ENCODE assay signal across 14 cellular contexts in the genomic region with DNA sequence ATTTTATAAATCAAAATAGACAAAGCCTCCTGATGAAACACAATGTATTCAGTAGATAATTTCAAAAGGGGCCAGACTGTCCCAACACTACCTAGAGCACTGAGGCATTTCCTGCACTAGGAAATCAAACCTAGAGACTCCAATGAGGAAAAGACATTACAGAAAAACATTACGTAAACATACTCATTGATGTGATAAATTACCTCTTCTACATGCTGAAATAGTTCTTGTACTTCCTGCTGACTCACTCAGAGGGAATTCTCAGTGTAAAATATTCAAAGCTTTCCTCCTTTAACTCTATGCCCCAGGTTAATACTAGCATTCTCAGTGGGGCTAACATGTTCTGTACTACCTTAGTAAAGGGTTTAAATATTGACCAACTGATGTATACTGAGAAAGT.
DNase-seq lines count a peak whose midpoint lies in the region; ATAC-seq and TF ChIP-seq lines count a peak whose summit lies in the region.
"Had no signal": no experiment of that assay in that cellular context is flagged by ENCODE, and none has a peak within 500 bp of the region (broad histone marks: within the 10 kb centered on the region; RNA-seq: fewer than 3 reads in every experiment).

No MANE protein-coding gene starts in this region.

- H3K9me3 ChIP-seq in lung (ENCODE audit: control insufficient read depth in 2 of 2, insufficient read depth in 1 of 2, low read length in 1 of 2) = peaks cover 0 to 3% of the 10 kb centered on the region in 2 donors
- H3K9me3 ChIP-seq: heart left ventricle had no signal

- no peaks in the 10 kb centered on the region for H3K36me3 ChIP-seq in lung (ENCODE audit: control insufficient read depth in 2 of 2, insufficient read depth in 2 of 2, low read length in 2 of 2)
- H3K36me3 ChIP-seq: heart left ventricle had no signal

- TF ChIP-seq CTCF in lung (IDR thresholded peaks at IDR 0.05; ENCODE audit: control extremely low read depth, extremely low read depth) = no peak
- TF ChIP-seq CTCF in endothelial cell (IDR thresholded peaks at IDR 0.05; ENCODE audit: unreplicated experiment) = no peak

- no peaks in the 10 kb centered on the region for H3K27me3 ChIP-seq in lung (ENCODE audit: control insufficient read depth, insufficient read depth)
- H3K27me3 ChIP-seq: heart left ventricle had no signal

- H3K27ac ChIP-seq in lung (ENCODE audit: low read depth in 1 of 2, low read length in 1 of 2) = peak overlapping the region in 1 of 2 donors; percentile 32
- H3K27ac ChIP-seq: C4-2B, heart left ventricle had no signal

- H3K27me3 Mint-ChIP-seq in endothelial cell (ENCODE audit: unreplicated experiment) = peaks cover 4% of the 10 kb centered on the region

- no peak overlapping the region for H3K4me3 ChIP-seq in lung
- H3K4me3 ChIP-seq: heart left ventricle had no signal

- H3K27ac Mint-ChIP-seq in endothelial cell (ENCODE audit: unreplicated experiment) = no peak overlapping the region
- H3K27ac Mint-ChIP-seq: naive thymus-derived CD4-positive, alpha-beta T cell had no signal

- H3K4me3 Mint-ChIP-seq in endothelial cell (ENCODE audit: unreplicated experiment) = no peak overlapping the region
- H3K4me3 Mint-ChIP-seq: naive thymus-derived CD4-positive, alpha-beta T cell had no signal

- no peaks in the 10 kb centered on the region for H3K4me1 ChIP-seq in lung (ENCODE audit: control insufficient read depth in 2 of 2, insufficient read depth in 2 of 2, low read length in 2 of 2)

- 17 to 22% methylated on average over 1 of the region's 1 CpG for WGBS in lung, 2 donors

- DNase-seq in AG08396 (ENCODE audit: low spot score) = peak; percentile 48
- peak; percentile 36 for DNase-seq in LoVo (ENCODE audit: low spot score)
- peak; percentile 87 for DNase-seq in dermis blood vessel endothelial cell
- no peak for DNase-seq in lung (ENCODE audit: low spot score)
- no peak for DNase-seq in germinal center (ENCODE audit: low spot score)
- DNase-seq in endothelial cell (ENCODE audit: low spot score) = no peak
- DNase-seq: heart left ventricle; KG1; naive thymus-derived CD4-positive, alpha-beta T cell; NCI-H345; stimulated activated naive CD4-positive, alpha-beta T cell had no signal

- H3K4me1 Mint-ChIP-seq in endothelial cell (ENCODE audit: unreplicated experiment) = no peaks in the 10 kb centered on the region

- H3K9me3 Mint-ChIP-seq in endothelial cell (ENCODE audit: unreplicated experiment) = no peaks in the 10 kb centered on the region

- peak; percentile 41 for ATAC-seq in lung (ENCODE audit: insufficient read depth, low FRiP score)
- no peak for ATAC-seq in HG03354 (IDR thresholded peaks at IDR 0.05; ENCODE audit: poor library complexity, severe bottlenecking, unreplicated experiment)
- ATAC-seq in HG02588 (IDR thresholded peaks at IDR 0.05; ENCODE audit: unreplicated experiment) = no peak
- ATAC-seq: naive thymus-derived CD4-positive, alpha-beta T cell had no signal

- H3K36me3 Mint-ChIP-seq in endothelial cell (ENCODE audit: low read depth, unreplicated experiment) = peaks cover 7% of the 10 kb centered on the region

Comparison
In these comparisons a context has a peak if more than half of its experiments do, and no peak if none do; other contexts are left out.
1. DNase-seq: peak in AG08396 (single experiment), LoVo (single experiment) and dermis blood vessel endothelial cell (single experiment); none in lung (single experiment), germinal center (single experiment) and endothelial cell (single experiment).